ENCODE assay signal across 8 cellular contexts in the genomic region with DNA sequence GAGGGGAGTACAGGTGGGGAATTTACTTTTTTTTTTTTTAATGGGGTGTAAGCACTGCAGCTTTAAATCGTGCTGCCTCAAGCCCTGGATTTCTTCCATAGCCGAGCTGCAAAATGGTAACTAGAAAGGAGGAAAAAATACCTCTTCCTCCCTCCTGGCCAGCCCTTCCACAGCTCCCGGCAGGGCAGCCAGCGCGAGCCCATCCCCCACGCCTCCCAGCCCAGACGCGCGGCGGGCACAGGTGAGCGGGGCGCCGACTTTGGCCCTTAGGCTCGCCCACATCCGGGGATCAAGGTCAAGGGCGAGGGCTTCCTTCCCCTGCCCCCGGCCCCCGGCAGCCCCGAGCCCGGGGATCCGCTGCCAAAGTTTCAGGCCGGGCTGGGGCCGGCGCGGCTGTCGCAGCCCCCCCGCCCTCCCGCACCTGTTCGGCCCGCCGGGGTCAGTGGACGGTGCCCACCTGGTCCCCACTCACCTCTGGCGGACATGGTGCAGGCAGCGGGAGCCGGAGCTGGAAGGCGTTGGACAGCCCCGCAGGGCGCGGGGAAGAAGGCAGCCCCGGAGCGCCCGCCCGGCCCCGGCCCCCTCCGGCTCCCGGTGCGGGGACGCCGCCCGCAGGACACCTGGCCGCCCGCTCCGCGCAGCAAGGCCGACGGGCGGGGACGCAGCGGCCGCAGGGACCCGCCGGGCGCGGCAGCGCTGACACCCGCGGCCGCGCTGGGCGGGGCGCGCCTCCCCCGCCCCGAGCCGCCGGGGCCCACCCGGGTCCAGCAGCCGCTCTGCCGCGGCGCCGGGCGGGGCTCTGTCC. TPM values are rescaled to one million over a fixed set of nuclear protein-coding genes. Genes with fewer than 3 reads are reported as not detected.
DNase-seq lines count a peak whose midpoint lies in the region; ATAC-seq and TF ChIP-seq lines count a peak whose summit lies in the region.

No MANE protein-coding gene starts in this region.

- H3K36me3 ChIP-seq in ascending aorta (no peaks in the 10 kb centered on the region), skeletal muscle satellite cell (ENCODE audit: insufficient read depth, low read length) (no peaks in the 10 kb centered on the region)

- H3K9ac ChIP-seq in skeletal muscle satellite cell (ENCODE audit: low read depth, low read length): peak overlapping the region; percentile 24

- H3K4me2 ChIP-seq in skeletal muscle satellite cell (ENCODE audit: low read length): peak overlapping the region; percentile 84

- DNase-seq in DMS53 treated with DMSO at 0.1 percent for 48 hours (lab: John Stamatoyannopoulos, UW; ENCODE audit: unreplicated experiment): peak; percentile 56
- peak; percentile 51 for DNase-seq in HuH-7 (ENCODE audit: low spot score)
- no peak for DNase-seq in ascending aorta (ENCODE audit: low spot score in 2 of 2)
- no peak for DNase-seq in NCI-H2196 treated with DMSO at 0.1 percent for 48 hours (lab: John Stamatoyannopoulos, UW; ENCODE audit: unreplicated experiment)
- no peak for DNase-seq in NCI-H2029 treated with DMSO at 0.1 percent for 48 hours (lab: John Stamatoyannopoulos, UW)

- H3K4me1 ChIP-seq in ascending aorta (peaks cover 4 to 8% of the 10 kb centered on the region in 2 donors), skeletal muscle satellite cell (ENCODE audit: control insufficient read depth, insufficient read depth, low read length) (peaks cover 14% of the 10 kb centered on the region)

- H3K27ac ChIP-seq in ascending aorta: peak overlapping the region; percentile 49 to 51

- H3K27me3 ChIP-seq in ascending aorta (no peaks in the 10 kb centered on the region), skeletal muscle satellite cell (ENCODE audit: control insufficient read depth, insufficient read depth, low read length) (peaks cover 26% of the 10 kb centered on the region)

- peak overlapping the region; percentile 83 to 84 for H3K4me3 ChIP-seq in ascending aorta
- H3K4me3 ChIP-seq in iPS-11a (ENCODE audit: low read depth, low read length): peak overlapping the region; percentile 52
- peak overlapping the region; percentile 68 for H3K4me3 ChIP-seq in skeletal muscle satellite cell (ENCODE audit: low read length)

- no peak for ATAC-seq in HG02642 (IDR thresholded peaks at IDR 0.05; ENCODE audit: poor library complexity, unreplicated experiment)

- intact Hi-C loops in ascending aorta (cut with DNase I): loop anchor here (5.0 kb wide), 3 partner anchors 55 to 325 kb away; a partner anchor contains a TSS

- TF ChIP-seq CTCF in ascending aorta (IDR thresholded peaks at IDR 0.05): no peak

- H3K9me3 ChIP-seq in ascending aorta (no peaks in the 10 kb centered on the region), skeletal muscle satellite cell (replicated peaks; ENCODE audit: low read length) (no peaks in the 10 kb centered on the region)

RNA-seq across cellular contexts. Expression of a gene that starts 53.8 kb away (rescaled TPM):
- 19.6 TPM for total RNA-seq in ascending aorta
- 15.7 and 17.3 TPM in 2 replicates for total RNA-seq in skeletal muscle satellite cell (2012; rRNA removed)

Comparison
In these comparisons a context has a peak if more than half of its experiments do, and no peak if none do; other contexts are left out.
1. DNase-seq: peak in DMS53 treated with DMSO at 0.1 percent for 48 hours (single experiment) and HuH-7 (single experiment); none in ascending aorta (0 of 2), NCI-H2196 treated with DMSO at 0.1 percent for 48 hours (single experiment) and NCI-H2029 treated with DMSO at 0.1 percent for 48 hours (single experiment).
2. Peak in every context shown above with its lines, with median percentiles within 50 percentile points of each other: H3K4me3 ChIP-seq.